In the genomic region with DNA sequence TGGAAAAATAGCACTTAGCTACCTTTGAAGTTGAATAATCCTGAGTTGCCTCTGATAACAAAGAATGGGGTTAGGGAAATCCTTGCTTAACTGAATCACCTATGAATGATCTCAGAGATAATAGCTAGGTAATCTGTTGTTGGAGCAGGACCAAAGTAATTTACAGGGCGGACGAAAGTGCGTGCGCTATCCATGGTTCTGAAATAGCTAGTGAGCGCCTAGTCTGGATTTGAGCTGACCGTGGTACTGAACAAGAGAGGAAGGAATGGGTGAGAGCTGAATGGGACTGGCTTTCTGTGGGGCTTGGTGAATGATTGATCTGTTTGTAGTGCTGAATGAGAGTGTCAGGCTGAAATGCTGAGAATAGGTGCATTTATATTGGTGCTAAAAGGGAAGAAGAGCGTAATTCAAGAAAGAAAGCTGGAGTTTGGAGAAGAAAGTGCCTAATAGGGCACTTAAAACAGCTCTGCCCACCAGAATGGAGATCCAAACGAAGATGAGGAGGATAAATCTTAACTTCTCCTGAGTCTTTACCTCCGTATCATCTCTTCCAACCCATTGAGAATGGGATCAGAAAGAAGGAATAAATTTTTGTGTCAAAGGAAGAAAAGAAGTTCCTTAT, we compare ENCODE assay signal across 8 cellular contexts. TPM values are rescaled to one million over a fixed set of nuclear protein-coding genes. Genes with fewer than 3 reads are reported as not detected.
DNase-seq lines count a peak whose midpoint lies in the region; ATAC-seq and TF ChIP-seq lines count a peak whose summit lies in the region.

No MANE protein-coding gene starts in this region.

- TF ChIP-seq RAD21 in Ishikawa (IDR thresholded peaks at IDR 0.05; ENCODE audit: low read depth), result peak; percentile 6; the same call in 1 of the 2 replicates

- no peaks in the 10 kb centered on the region for H3K4me1 Mint-ChIP-seq in activated CD4-positive, alpha-beta memory T cell treated with anti-CD3 and anti-CD28 coated beads, Interleukin-2, amount 10 ng/mL, durations not matched to agents 7 days and 5 days
- H3K4me1 Mint-ChIP-seq in stimulated activated naive B cell treated with anti-CD40 and anti-IgM and Interleukin-4, amounts not matched to agents 10 μg/mL and 1 μg/mL and 100 μg/mL, for 72 hours, result no peaks in the 10 kb centered on the region

- H3K9me3 Mint-ChIP-seq in activated CD4-positive, alpha-beta memory T cell treated with anti-CD3 and anti-CD28 coated beads, Interleukin-2, amount 10 ng/mL, durations not matched to agents 7 days and 5 days, result peaks cover 3% of the 10 kb centered on the region
- peaks cover 5 to 6% of the 10 kb centered on the region in 2 donors for H3K9me3 Mint-ChIP-seq in stimulated activated naive B cell treated with anti-CD40 and anti-IgM and Interleukin-4, amounts not matched to agents 10 μg/mL and 1 μg/mL and 100 μg/mL, for 72 hours

- TF ChIP-seq EP300 in Ishikawa (IDR thresholded peaks at IDR 0.05; ENCODE audit: borderline replicate concordance), result no peak

- H3K27me3 Mint-ChIP-seq in activated CD4-positive, alpha-beta memory T cell treated with anti-CD3 and anti-CD28 coated beads, Interleukin-2, amount 10 ng/mL, durations not matched to agents 7 days and 5 days, result peaks cover 7% of the 10 kb centered on the region
- no peaks in the 10 kb centered on the region for H3K27me3 Mint-ChIP-seq in stimulated activated naive B cell treated with anti-CD40 and anti-IgM and Interleukin-4, amounts not matched to agents 10 μg/mL and 1 μg/mL and 100 μg/mL, for 72 hours

- no peaks in the 10 kb centered on the region for H3K36me3 Mint-ChIP-seq in activated CD4-positive, alpha-beta memory T cell treated with anti-CD3 and anti-CD28 coated beads, Interleukin-2, amount 10 ng/mL, durations not matched to agents 7 days and 5 days (ENCODE audit: low read depth)
- no peaks in the 10 kb centered on the region for H3K36me3 Mint-ChIP-seq in stimulated activated naive B cell treated with anti-CD40 and anti-IgM and Interleukin-4, amounts not matched to agents 10 μg/mL and 1 μg/mL and 100 μg/mL, for 72 hours

- H3K4me3 Mint-ChIP-seq in activated CD4-positive, alpha-beta memory T cell treated with anti-CD3 and anti-CD28 coated beads, Interleukin-2, amount 10 ng/mL, durations not matched to agents 7 days and 5 days, result no peak overlapping the region
- no peak overlapping the region for H3K4me3 Mint-ChIP-seq in stimulated activated naive B cell treated with anti-CD40 and anti-IgM and Interleukin-4, amounts not matched to agents 10 μg/mL and 1 μg/mL and 100 μg/mL, for 72 hours

- DNase-seq in GM10266 (ENCODE audit: extremely low spot score) (peak; percentile 43), iPS DF 19.7 (ENCODE audit: low read depth, low spot score) (peak; percentile 63), NCI-H2196 treated with DMSO at 0.1 percent for 48 hours (lab: John Stamatoyannopoulos, UW; ENCODE audit: unreplicated experiment) (no peak), NCI-H510A treated with DMSO at 0.1 percent for 48 hours (lab: John Stamatoyannopoulos, UW) (no peak)
- DNase-seq in activated CD4-positive, alpha-beta memory T cell treated with anti-CD3 and anti-CD28 coated beads, Interleukin-2, amount 10 ng/mL, durations not matched to agents 7 days and 5 days, result peak; percentile 57
- peak; percentile 45 for DNase-seq in stimulated activated naive CD8-positive, alpha-beta T cell treated with anti-CD3 and anti-CD28 coated beads, Interleukin-15, Interleukin-2, amounts not matched to agents 100 U/mL and 50 U/mL, for 24 hours
- DNase-seq in stimulated activated naive B cell treated with anti-CD40 and anti-IgM and Interleukin-4, amounts not matched to agents 10 μg/mL and 1 μg/mL and 100 μg/mL, for 72 hours, result no peak

- TF ChIP-seq CTCF in GM10266 (IDR thresholded peaks at IDR 0.05; ENCODE audit: control insufficient read depth, insufficient read depth, low read depth, missing control alignments), result no peak

- ATAC-seq in stimulated activated naive CD8-positive, alpha-beta T cell treated with anti-CD3 and anti-CD28 coated beads, Interleukin-15, Interleukin-2, amounts not matched to agents 100 U/mL and 50 U/mL, for 24 hours, result no peak
- no peak for ATAC-seq in stimulated activated naive B cell treated with anti-CD40 and anti-IgM and Interleukin-4, amounts not matched to agents 10 μg/mL and 1 μg/mL and 100 μg/mL, for 72 hours (replicated peaks)

- H3K27ac Mint-ChIP-seq in activated CD4-positive, alpha-beta memory T cell treated with anti-CD3 and anti-CD28 coated beads, Interleukin-2, amount 10 ng/mL, durations not matched to agents 7 days and 5 days, result no peak overlapping the region
- H3K27ac Mint-ChIP-seq in stimulated activated naive B cell treated with anti-CD40 and anti-IgM and Interleukin-4, amounts not matched to agents 10 μg/mL and 1 μg/mL and 100 μg/mL, for 72 hours, result no peak overlapping the region

- CTCF ChIA-PET in activated CD4-positive, alpha-beta memory T cell treated with anti-CD3 and anti-CD28 coated beads, Interleukin-2, amount 10 ng/mL, durations not matched to agents 7 days and 5 days (lab: Charles Lee), result no interaction called here

- POLR2A ChIA-PET in activated CD4-positive, alpha-beta memory T cell treated with anti-CD3 and anti-CD28 coated beads, Interleukin-2, amount 10 ng/mL, durations not matched to agents 7 days and 5 days (lab: Charles Lee), result no interaction called here

TF ChIP-seq in Ishikawa, 13 proteins besides CTCF, POLR2A, EP300 and RAD21:
- TF ChIP-seq TEAD4 (IDR thresholded peaks at IDR 0.05), result peak; percentile 40; the same call in 1 of the 2 replicates
- TF ChIP-seq YY1 (IDR thresholded peaks at IDR 0.05; ENCODE audit: low read depth), result 0 out of 2 replicates have a peak, but pooled peaks have one; percentile 37
- peak; percentile 44; the same call in 1 of the 2 replicates for TF ChIP-seq MAX (IDR thresholded peaks at IDR 0.05)
- TF ChIP-seq CREB1 (IDR thresholded peaks at IDR 0.05; ENCODE audit: low read depth), result no peak
- peak; percentile 48 for TF ChIP-seq NFIC (IDR thresholded peaks at IDR 0.05)
- TF ChIP-seq CEBPB (IDR thresholded peaks at IDR 0.05), result no peak
- TF ChIP-seq, protein P1, sequence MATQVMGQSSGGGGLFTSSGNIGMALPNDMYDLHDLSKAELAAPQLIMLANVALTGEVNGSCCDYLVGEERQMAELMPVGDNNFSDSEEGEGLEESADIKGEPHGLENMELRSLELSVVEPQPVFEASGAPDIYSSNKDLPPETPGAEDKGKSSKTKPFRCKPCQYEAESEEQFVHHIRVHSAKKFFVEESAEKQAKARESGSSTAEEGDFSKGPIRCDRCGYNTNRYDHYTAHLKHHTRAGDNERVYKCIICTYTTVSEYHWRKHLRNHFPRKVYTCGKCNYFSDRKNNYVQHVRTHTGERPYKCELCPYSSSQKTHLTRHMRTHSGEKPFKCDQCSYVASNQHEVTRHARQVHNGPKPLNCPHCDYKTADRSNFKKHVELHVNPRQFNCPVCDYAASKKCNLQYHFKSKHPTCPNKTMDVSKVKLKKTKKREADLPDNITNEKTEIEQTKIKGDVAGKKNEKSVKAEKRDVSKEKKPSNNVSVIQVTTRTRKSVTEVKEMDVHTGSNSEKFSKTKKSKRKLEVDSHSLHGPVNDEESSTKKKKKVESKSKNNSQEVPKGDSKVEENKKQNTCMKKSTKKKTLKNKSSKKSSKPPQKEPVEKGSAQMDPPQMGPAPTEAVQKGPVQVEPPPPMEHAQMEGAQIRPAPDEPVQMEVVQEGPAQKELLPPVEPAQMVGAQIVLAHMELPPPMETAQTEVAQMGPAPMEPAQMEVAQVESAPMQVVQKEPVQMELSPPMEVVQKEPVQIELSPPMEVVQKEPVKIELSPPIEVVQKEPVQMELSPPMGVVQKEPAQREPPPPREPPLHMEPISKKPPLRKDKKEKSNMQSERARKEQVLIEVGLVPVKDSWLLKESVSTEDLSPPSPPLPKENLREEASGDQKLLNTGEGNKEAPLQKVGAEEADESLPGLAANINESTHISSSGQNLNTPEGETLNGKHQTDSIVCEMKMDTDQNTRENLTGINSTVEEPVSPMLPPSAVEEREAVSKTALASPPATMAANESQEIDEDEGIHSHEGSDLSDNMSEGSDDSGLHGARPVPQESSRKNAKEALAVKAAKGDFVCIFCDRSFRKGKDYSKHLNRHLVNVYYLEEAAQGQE (IDR thresholded peaks at IDR 0.05; ENCODE audit: low read depth), result peak; percentile 100
TF ChIP-seq in Ishikawa: peak in this region for 5.

RNA-seq across cellular contexts. Expression of gene SCN10A, which starts 10.1 kb away (rescaled TPM):
- total RNA-seq in activated CD4-positive, alpha-beta memory T cell treated with anti-CD3 and anti-CD28 coated beads, Interleukin-2, amount 10 ng/mL, durations not matched to agents 7 days and 5 days, result not detected

Comparison
In these comparisons a context has a peak if more than half of its experiments do, and no peak if none do; other contexts are left out.
1. DNase-seq: peak in GM10266 (single experiment), activated CD4-positive, alpha-beta memory T cell treated with anti-CD3 and anti-CD28 coated beads, Interleukin-2, amount 10 ng/mL, durations not matched to agents 7 days and 5 days (single experiment), iPS DF 19.7 (single experiment) and stimulated activated naive CD8-positive, alpha-beta T cell treated with anti-CD3 and anti-CD28 coated beads, Interleukin-15, Interleukin-2, amounts not matched to agents 100 U/mL and 50 U/mL, for 24 hours (single experiment); none in stimulated activated naive B cell treated with anti-CD40 and anti-IgM and Interleukin-4, amounts not matched to agents 10 μg/mL and 1 μg/mL and 100 μg/mL, for 72 hours (single experiment), NCI-H2196 treated with DMSO at 0.1 percent for 48 hours (single experiment) and NCI-H510A treated with DMSO at 0.1 percent for 48 hours (single experiment).